17 cellular contexts compared by ENCODE assay signal in the genomic region with DNA sequence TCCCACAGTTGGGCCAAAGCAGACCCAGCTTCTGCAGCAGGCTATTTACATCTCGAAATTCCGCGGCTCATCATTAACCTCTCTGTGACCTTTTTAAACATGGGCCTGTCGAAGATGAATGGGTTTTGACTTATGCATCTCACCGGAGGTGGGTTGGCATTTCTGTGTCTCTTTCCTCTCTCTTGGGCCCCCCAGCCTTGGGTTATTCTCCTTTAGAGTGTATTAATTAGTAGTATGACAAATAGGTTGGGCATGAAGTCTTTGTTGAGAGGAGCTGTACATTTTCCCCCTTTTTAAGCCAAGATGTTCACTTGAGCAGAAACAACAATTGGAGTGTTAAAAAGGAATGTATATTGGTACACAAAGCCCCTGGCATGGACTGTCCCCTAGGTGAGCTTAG. TPM values are rescaled to one million over a fixed set of nuclear protein-coding genes. Genes with fewer than 3 reads are reported as not detected.
DNase-seq lines count a peak whose midpoint lies in the region; ATAC-seq and TF ChIP-seq lines count a peak whose summit lies in the region.
"Had no signal": no experiment of that assay in that cellular context is flagged by ENCODE, and none has a peak within 500 bp of the region (broad histone marks: within the 10 kb centered on the region; RNA-seq: fewer than 3 reads in every experiment).

No MANE protein-coding gene starts in this region.

- TF ChIP-seq CTCF in Panc1 (IDR thresholded peaks at IDR 0.05) (no peak), lower lobe of right lung (IDR thresholded peaks at IDR 0.05) (no peak), retinal pigment epithelial cell (conservative IDR thresholded peaks at IDR 0.05; ENCODE audit: low read depth, low read length) (no peak), endothelial cell (IDR thresholded peaks at IDR 0.05; ENCODE audit: unreplicated experiment) (no peak)

- H3K4me2 ChIP-seq in GM23248 (ENCODE audit: unreplicated experiment) = no peak overlapping the region

- H3K9me3 Mint-ChIP-seq in endothelial cell (ENCODE audit: unreplicated experiment) = no peaks in the 10 kb centered on the region
- H3K9me3 Mint-ChIP-seq: CD4-positive, alpha-beta T cell had no signal

- no peak for DNase-seq in GM23248
- DNase-seq in Panc1 (ENCODE audit: low read depth, low spot score) = no peak
- DNase-seq in lower lobe of right lung = no peak
- peak; percentile 44 for DNase-seq in retinal pigment epithelial cell (ENCODE audit: low read depth)
- no peak for DNase-seq in DMS53 (lab: John Stamatoyannopoulos, UW)
- DNase-seq in NCI-H146 (lab: John Stamatoyannopoulos, UW) = no peak
- no peak for DNase-seq in endothelial cell (ENCODE audit: low spot score)
- DNase-seq: AML-193; CD4-positive, alpha-beta T cell; Kasumi-1; NCI-H1436; NCI-H2081 treated with DMSO at 0.1 percent for 48 hours; NCI-H2227 treated with DMSO at 0.1 percent for 48 hours; NCI-H526; NK-92 treated with Interleukin-12 subunit alpha and Interleukin-12 subunit beta, amount 100 ng/mL, for 24 hours; PC-3 had no signal

- WGBS in GM23248 (ENCODE audit: low coverage in 1 of 2, low lambda C conversion rate in 2 of 2, missing lambda C conversion rate in 2 of 2), 2 experiments = 59 to 66% methylated on average over 5 of the region's 5 CpGs

- BruUV-seq in Panc1 (replicated peaks; lab: Mats Ljungman, UMichigan) = no TSS peak

- H3K4me1 ChIP-seq in GM23248 (ENCODE audit: insufficient read depth) = peaks cover 31% of the 10 kb centered on the region
- H3K4me1 ChIP-seq in Panc1 (ENCODE audit: control insufficient read depth, insufficient read depth, low read length) = peaks cover 69% of the 10 kb centered on the region
- H3K4me1 ChIP-seq in lower lobe of right lung = peaks cover 65% of the 10 kb centered on the region

- peaks cover 4% of the 10 kb centered on the region; the same call in 1 of the 2 replicates for H3K36me3 ChIP-seq in GM23248 (ENCODE audit: low read depth)
- H3K36me3 ChIP-seq in Panc1 (ENCODE audit: control insufficient read depth, insufficient read depth, low read length) = peaks cover 4% of the 10 kb centered on the region; the same call in 1 of the 2 replicates
- peaks cover 21% of the 10 kb centered on the region for H3K36me3 ChIP-seq in lower lobe of right lung

- H3K9me2 ChIP-seq in GM23248 (ENCODE audit: insufficient read depth) = no peaks in the 10 kb centered on the region

- no peak for ATAC-seq in Panc1
- no peak for ATAC-seq in lower lobe of right lung
- no peak for ATAC-seq in HG03108 (IDR thresholded peaks at IDR 0.05; ENCODE audit: unreplicated experiment)
- ATAC-seq: PC-3 had no signal

- no peak overlapping the region for H3K27ac Mint-ChIP-seq in endothelial cell (ENCODE audit: unreplicated experiment)
- H3K27ac Mint-ChIP-seq: CD4-positive, alpha-beta T cell had no signal

- peaks cover 48% of the 10 kb centered on the region for H3F3A ChIP-seq in GM23248 (ENCODE audit: insufficient read depth)

- peak overlapping the region; percentile 12; the same call in 1 of the 2 replicates for H3K27ac ChIP-seq in GM23248
- H3K27ac ChIP-seq in Panc1 (ENCODE audit: low read length) = peak overlapping the region; percentile 69
- H3K27ac ChIP-seq in lower lobe of right lung = no peak overlapping the region

- intact Hi-C loops in Panc1 (cut with micrococcal nuclease; ENCODE audit: unreplicated experiment) (no loop called here), lower lobe of right lung (cut with DNase I) (no loop called here)

- no peak overlapping the region for H3K9ac ChIP-seq in GM23248

- peaks cover 3% of the 10 kb centered on the region for H3K27me3 Mint-ChIP-seq in endothelial cell (ENCODE audit: unreplicated experiment)
- H3K27me3 Mint-ChIP-seq: CD4-positive, alpha-beta T cell had no signal

- peaks cover 46% of the 10 kb centered on the region for H3K4me1 Mint-ChIP-seq in endothelial cell (ENCODE audit: unreplicated experiment)

- POLR2A ChIA-PET in Panc1 (lab: Charles Lee) = interaction anchor here (0.7 kb wide), 1 partner anchor 92 kb away, joined by 14 read pairs; no protein-coding TSS in a partner anchor

- H3K79me2 ChIP-seq in GM23248 (ENCODE audit: insufficient read depth) = peaks cover 98% of the 10 kb centered on the region

- CTCF ChIA-PET in Panc1 (lab: Charles Lee) = no interaction called here

- H3K4me3 ChIP-seq in GM23248 (no peak overlapping the region), Panc1 (ENCODE audit: low read depth in 2 of 2, low read length in 2 of 2) (no peak overlapping the region), lower lobe of right lung (peak overlapping the region; percentile 83), retinal pigment epithelial cell (ENCODE audit: low read length) (no peak overlapping the region)

- no peak overlapping the region for H3K4me3 Mint-ChIP-seq in endothelial cell (ENCODE audit: unreplicated experiment)
- H3K4me3 Mint-ChIP-seq: CD4-positive, alpha-beta T cell had no signal

- H3K9me3 ChIP-seq in GM23248 (ENCODE audit: low read depth) = no peaks in the 10 kb centered on the region
- H3K9me3 ChIP-seq in Panc1 (ENCODE audit: control insufficient read depth, insufficient read depth, low read depth, low read length) = no peaks in the 10 kb centered on the region
- H3K9me3 ChIP-seq in lower lobe of right lung = no peaks in the 10 kb centered on the region

- H2AFZ ChIP-seq in GM23248 = no peak overlapping the region

- H3K36me3 Mint-ChIP-seq in endothelial cell (ENCODE audit: low read depth, unreplicated experiment) = peaks cover 14% of the 10 kb centered on the region

- H3K27me3 ChIP-seq in GM23248 (replicated peaks; ENCODE audit: insufficient read depth) (no peaks in the 10 kb centered on the region), Panc1 (ENCODE audit: control insufficient read depth, insufficient read depth, low read length) (no peaks in the 10 kb centered on the region), lower lobe of right lung (ENCODE audit: low read depth) (no peaks in the 10 kb centered on the region)

- no peaks in the 10 kb centered on the region for H4K20me1 ChIP-seq in GM23248 (ENCODE audit: insufficient read depth)

- in situ Hi-C loops in GM23248 (cut with MboI) = loop anchor here (10.0 kb wide), 1 partner anchor 133 kb away; no protein-coding TSS in a partner anchor
- in situ Hi-C loops in Panc1 (cut with HindIII; ENCODE audit: low pct_unique_long_range_greater_than_20kb, low sequenced_read_pairs) = no loop called here

RNA-seq across cellular contexts. Expression of a gene that starts 9.8 kb away (rescaled TPM):
- 24.0 and 32.9 TPM in 2 replicates for total RNA-seq in GM23248 (2014; rRNA removed; shearing (Covaris generic))
- 3.5 and 3.6 TPM in 2 replicates for polyA plus RNA-seq in GM23248 (2016; fragmentation: Nextera tagmentation; extraction: Ambion mirVana)
- total RNA-seq in Panc1 (2021; ENCODE audit: unreplicated experiment) = 45.9 TPM
- 52.1 TPM for polyA plus RNA-seq in Panc1 (2012; ENCODE audit: insufficient read length)
- 159 TPM for total RNA-seq in lower lobe of right lung
- total RNA-seq in endothelial cell (ENCODE audit: unreplicated experiment) = 21.3 TPM
